Comparison of ENCODE assay signal across 8 cellular contexts in genomic region chr2:218569038-218569431, GRCh38. TPM values are rescaled to one million over a fixed set of nuclear protein-coding genes. Genes with fewer than 3 reads are reported as not detected.
DNase-seq lines count a peak whose midpoint lies in the region; ATAC-seq and TF ChIP-seq lines count a peak whose summit lies in the region.

No MANE protein-coding gene starts in this region.

- H3F3A ChIP-seq in PC-9 (ENCODE audit: insufficient read depth, low read depth), result peaks cover 12% of the 10 kb centered on the region

- no TSS peak for BruUV-seq in PC-9 (replicated peaks; lab: Mats Ljungman, UMichigan)

- no peak for TF ChIP-seq EP300 in ovary (IDR thresholded peaks at IDR 0.05)

- intact Hi-C loops in PC-9 (cut with micrococcal nuclease; ENCODE audit: unreplicated experiment) (loop anchor here (2.0 to 5.0 kb wide), 2 partner anchors 90 to 277 kb away; partner anchors contain the start of genes BCS1L, TMBIM1 and ZNF142), ovary (cut with DNase I) (loop anchor here in 1 of 4 donors (2.0 kb wide), 1 partner anchor 162 kb away; no protein-coding TSS in a partner anchor), tibial artery (cut with DNase I; ENCODE audit: low total_unique reads) (no loop called here)

- peak overlapping the region; percentile 94 for H2AFZ ChIP-seq in PC-9

- H3K9me2 ChIP-seq in PC-9 (ENCODE audit: insufficient read depth), result no peaks in the 10 kb centered on the region

- CTCF ChIA-PET in PC-9 (lab: Charles Lee), result no interaction called here

- peaks cover 84% of the 10 kb centered on the region for H3K79me2 ChIP-seq in PC-9 (ENCODE audit: low read depth)

- H3K4me1 ChIP-seq in PC-9 (replicated peaks; ENCODE audit: insufficient read depth), result peaks cover 29% of the 10 kb centered on the region
- H3K4me1 ChIP-seq in ovary (ENCODE audit: insufficient read depth), result peaks cover 7% of the 10 kb centered on the region
- H3K4me1 ChIP-seq in tibial artery, result peaks cover 0 to 41% (median 32%) of the 10 kb centered on the region in 4 donors

- H3K27me3 ChIP-seq in PC-9 (ENCODE audit: insufficient read depth, low read depth), result no peaks in the 10 kb centered on the region
- H3K27me3 ChIP-seq in ovary, result no peaks in the 10 kb centered on the region
- no peaks in the 10 kb centered on the region for H3K27me3 ChIP-seq in tibial artery

- peaks cover 18% of the 10 kb centered on the region; the same call in 1 of the 2 replicates for H4K20me1 ChIP-seq in PC-9 (ENCODE audit: insufficient read depth)

- TF ChIP-seq CTCF in PC-9 (conservative IDR thresholded peaks at IDR 0.05) (no peak), ovary (IDR thresholded peaks at IDR 0.05) (no peak), tibial artery (IDR thresholded peaks at IDR 0.05) (no peak)

- H3K36me3 ChIP-seq in PC-9 (ENCODE audit: low read depth) (peaks cover 19% of the 10 kb centered on the region; the same call in 1 of the 2 replicates), ovary (no peaks in the 10 kb centered on the region), tibial artery (peaks cover 0 to 11% (median 3%) of the 10 kb centered on the region in 3 donors)

- H3K27ac ChIP-seq in PC-9 (peak overlapping the region; percentile 81), ovary (peak overlapping the region; percentile 88 to 91), tibial artery (peak overlapping the region; percentile 90 to 93)

- TF ChIP-seq POLR2A in ovary (IDR thresholded peaks at IDR 0.05), result no peak

- DNase-seq in NK-92 treated with Interleukin-12 subunit alpha and Interleukin-12 subunit beta, amount 100 ng/mL, for 24 hours (lab: John Stamatoyannopoulos, UW), result peak; percentile 66
- DNase-seq in NK-92 (lab: John Stamatoyannopoulos, UW; ENCODE audit: unreplicated experiment) (no peak), PC-9 (peak; percentile 50 to 58), germinal center (ENCODE audit: low spot score) (peak; percentile 25), ovary (peak in 2 of 5 donors; percentile 49 to 68), tibial artery (peak; percentile 27 to 69)
- peak; percentile 88 for DNase-seq in activated effector memory CD4-positive, alpha-beta T cell treated with anti-CD3 and anti-CD28 coated beads, Interleukin-2, amount 50 U/mL, for 16 hours

- H3K4me2 ChIP-seq in PC-9, result peak overlapping the region; percentile 99

- POLR2A ChIA-PET in PC-9 (lab: Charles Lee; ENCODE audit: unreplicated experiment), result interaction anchor here (0.7 kb wide), 1 partner anchor 111 kb away, joined by 6 read pairs; no protein-coding TSS in a partner anchor

- peak; percentile 20 for ATAC-seq in HG03039 (IDR thresholded peaks at IDR 0.05; ENCODE audit: unreplicated experiment)

- H3K4me3 ChIP-seq in PC-9 (peak overlapping the region; percentile 90), ovary (peak overlapping the region; percentile 69), tibial artery (peak overlapping the region; percentile 76 to 95)

- H3K9me3 ChIP-seq in PC-9 (ENCODE audit: insufficient read depth, low read depth) (no peaks in the 10 kb centered on the region), ovary (no peaks in the 10 kb centered on the region), tibial artery (no peaks in the 10 kb centered on the region)

- WGBS in ovary, 3 donors, result 0% methylated on average over 31 of the region's 31 CpGs

RNA-seq across cellular contexts. Expression of gene CNOT9, which starts 0.4 kb away (rescaled TPM):
- total RNA-seq in PC-9 (2021), result 45.8 and 46.0 TPM in 2 replicates
- total RNA-seq in ovary, result 10 to 100 TPM; 28.3 to 53.9 (median 33.2) TPM
- 10 to 100 TPM; 16.2 to 34.3 TPM for polyA plus RNA-seq in ovary

RNA-seq across cellular contexts. Expression of gene USP37, which starts 0.9 kb away (rescaled TPM):
- total RNA-seq in PC-9 (2021), result 13.1 and 15.4 TPM in 2 replicates
- 10 to 100 TPM; 13.3 to 56.8 (median 21.3) TPM for total RNA-seq in ovary
- polyA plus RNA-seq in ovary, result 1 to 10 TPM; 4.2 to 6.1 TPM

RNA-seq across cellular contexts. Expression of gene PLCD4, which starts 38.7 kb away (rescaled TPM):
- total RNA-seq in PC-9 (2021) (0.74 and 1.3 TPM in 2 replicates), ovary (1 to 10 TPM in 3 of 7 donors, under 1 TPM in 4; 0.24 to 1.5 (median 0.91) TPM)
- polyA plus RNA-seq in ovary, result under 1 TPM; 0.21 to 0.88 TPM
